Comparison of ENCODE assay signal across 23 cellular contexts in the genomic region with DNA sequence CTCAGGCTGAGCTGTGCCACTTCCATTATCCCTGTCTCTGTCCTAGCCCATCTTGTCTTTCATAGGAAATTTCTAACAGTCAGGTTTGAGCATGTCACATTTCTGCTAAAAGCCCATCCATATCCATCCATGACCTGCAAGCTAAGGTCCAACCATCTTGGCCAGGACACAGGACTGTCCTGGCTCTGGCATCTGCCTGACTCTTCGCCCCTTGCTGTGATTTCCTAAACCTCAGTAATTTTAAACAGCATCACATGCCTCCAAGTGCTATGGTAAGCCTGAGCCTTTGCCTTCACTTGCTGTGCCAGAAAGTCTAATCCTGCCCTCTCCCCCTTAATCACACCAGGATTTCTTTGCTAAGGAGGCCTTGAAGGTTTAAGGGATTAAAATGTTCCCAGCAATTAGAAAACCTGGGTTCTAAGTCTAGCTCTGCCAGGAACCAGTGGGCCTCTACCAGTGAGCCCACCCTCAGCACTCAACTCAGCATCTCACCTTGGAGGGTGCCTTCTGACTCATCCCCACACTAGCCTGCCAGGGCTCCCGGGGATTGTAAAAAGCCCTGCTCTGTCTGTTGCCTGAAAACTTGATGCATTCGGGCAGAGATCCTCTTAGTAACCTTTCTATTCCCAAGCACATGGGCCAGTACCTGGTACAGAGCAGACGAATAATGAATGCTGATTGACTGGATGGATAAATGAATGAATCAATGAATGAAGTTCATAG.
DNase-seq lines count a peak whose midpoint lies in the region; ATAC-seq and TF ChIP-seq lines count a peak whose summit lies in the region.
"Had no signal": no experiment of that assay in that cellular context is flagged by ENCODE, and none has a peak within 500 bp of the region (broad histone marks: within the 10 kb centered on the region; RNA-seq: fewer than 3 reads in every experiment).

No MANE protein-coding gene starts in this region.

- BruUV-seq in A673 (replicated peaks; lab: Mats Ljungman, UMichigan), result no TSS peak

- POLR2A ChIA-PET in A673 (lab: Charles Lee; ENCODE audit: low non-redundant PET), result no interaction called here
- POLR2A ChIA-PET in activated CD4-positive, alpha-beta T cell treated with anti-CD3 and anti-CD28 coated beads, Interleukin-2, amount 10 ng/mL, durations not matched to agents 7 days and 5 days (lab: Charles Lee), result no interaction called here

- H3K36me3 Mint-ChIP-seq in neural progenitor cell, result no peaks in the 10 kb centered on the region
- H3K36me3 Mint-ChIP-seq in activated CD4-positive, alpha-beta T cell treated with anti-CD3 and anti-CD28 coated beads, Interleukin-2, amount 10 ng/mL, durations not matched to agents 7 days and 5 days (ENCODE audit: low read depth), result no peaks in the 10 kb centered on the region
- H3K36me3 Mint-ChIP-seq: activated naive CD4-positive, alpha-beta T cell treated with anti-CD3 and anti-CD28 coated beads, Interleukin-2, amount 10 ng/mL, durations not matched to agents 7 days and 5 days; mesothelial cell of epicardium had no signal

- peaks cover 8% of the 10 kb centered on the region for H3K27me3 Mint-ChIP-seq in neural progenitor cell (ENCODE audit: insufficient read depth, low read depth)
- no peaks in the 10 kb centered on the region for H3K27me3 Mint-ChIP-seq in activated CD4-positive, alpha-beta T cell treated with anti-CD3 and anti-CD28 coated beads, Interleukin-2, amount 10 ng/mL, durations not matched to agents 7 days and 5 days

- H3K4me2 ChIP-seq in neural progenitor cell, result no peak overlapping the region
- H3K4me2 ChIP-seq: A549 had no signal

- no peaks in the 10 kb centered on the region for H3K27me3 ChIP-seq in A673 (replicated peaks; ENCODE audit: insufficient read depth, low read depth, low read length, poor library complexity)
- no peaks in the 10 kb centered on the region for H3K27me3 ChIP-seq in colonic mucosa
- H3K27me3 ChIP-seq in neural progenitor cell, result no peaks in the 10 kb centered on the region

- TF ChIP-seq CTCF in A673 (conservative IDR thresholded peaks at IDR 0.05; ENCODE audit: low read depth, low read length) (no peak), colonic mucosa (IDR thresholded peaks at IDR 0.05) (no peak), neural progenitor cell (IDR thresholded peaks at IDR 0.05) (no peak)

- H3K9me3 Mint-ChIP-seq in neural progenitor cell, result no peaks in the 10 kb centered on the region
- H3K9me3 Mint-ChIP-seq in activated CD4-positive, alpha-beta T cell treated with anti-CD3 and anti-CD28 coated beads, Interleukin-2, amount 10 ng/mL, durations not matched to agents 7 days and 5 days, result no peaks in the 10 kb centered on the region
- H3K9me3 Mint-ChIP-seq: activated naive CD4-positive, alpha-beta T cell treated with anti-CD3 and anti-CD28 coated beads, Interleukin-2, amount 10 ng/mL, durations not matched to agents 7 days and 5 days; activated T-cell treated with anti-CD3 and anti-CD28 coated beads, Interleukin-2, amount 50 U/mL, for 24 hours; mesothelial cell of epicardium had no signal

- H3K9ac ChIP-seq in colonic mucosa (ENCODE audit: low read depth in 2 of 2, low read length in 2 of 2) (no peak overlapping the region), neural progenitor cell (no peak overlapping the region)

- H3K9me3 ChIP-seq in A673 (ENCODE audit: low read depth, low read length, poor library complexity, severe bottlenecking) (no peaks in the 10 kb centered on the region), colonic mucosa (no peaks in the 10 kb centered on the region), neural progenitor cell (ENCODE audit: low read depth) (no peaks in the 10 kb centered on the region)
- H3K9me3 ChIP-seq: A549, neutrophil had no signal

- H3K27ac ChIP-seq in A673 (ENCODE audit: low read depth, low read length, poor library complexity, severe bottlenecking) (peak overlapping the region; percentile 64), colonic mucosa (peak overlapping the region; percentile 22), neural progenitor cell (no peak overlapping the region)
- H3K27ac ChIP-seq: A549, HL-60, neutrophil, SK-N-MC had no signal

- peaks cover 48% of the 10 kb centered on the region for H3K4me1 Mint-ChIP-seq in neural progenitor cell
- H3K4me1 Mint-ChIP-seq in activated CD4-positive, alpha-beta T cell treated with anti-CD3 and anti-CD28 coated beads, Interleukin-2, amount 10 ng/mL, durations not matched to agents 7 days and 5 days, result no peaks in the 10 kb centered on the region
- H3K4me1 Mint-ChIP-seq: activated naive CD4-positive, alpha-beta T cell treated with anti-CD3 and anti-CD28 coated beads, Interleukin-2, amount 10 ng/mL, durations not matched to agents 7 days and 5 days; mesothelial cell of epicardium had no signal

- peaks cover 39% of the 10 kb centered on the region for H3K4me1 ChIP-seq in A673 (ENCODE audit: insufficient read depth, low read length, poor library complexity, severe bottlenecking)
- H3K4me1 ChIP-seq in colonic mucosa, result no peaks in the 10 kb centered on the region
- H3K4me1 ChIP-seq in neural progenitor cell, result peaks cover 17% of the 10 kb centered on the region
- H3K4me1 ChIP-seq: A549 had no signal

- H3K36me3 ChIP-seq in A673 (ENCODE audit: insufficient read depth, low read length, poor library complexity, severe bottlenecking), result no peaks in the 10 kb centered on the region
- no peaks in the 10 kb centered on the region for H3K36me3 ChIP-seq in colonic mucosa
- H3K36me3 ChIP-seq in neural progenitor cell, result no peaks in the 10 kb centered on the region
- H3K36me3 ChIP-seq: neutrophil had no signal

- DNase-seq in A673 (ENCODE audit: low spot score) (peak; percentile 35), NCI-H446 treated with DMSO at 0.1 percent for 48 hours (lab: John Stamatoyannopoulos, UW) (peak; percentile 27), colonic mucosa (no peak), neural progenitor cell (ENCODE audit: low spot score) (peak; percentile 31), KG1 (lab: John Stamatoyannopoulos, UW) (no peak), iPS-NIHi11 (ENCODE audit: low spot score) (no peak)
- no peak for DNase-seq in activated CD4-positive, alpha-beta T cell treated with anti-CD3 and anti-CD28 coated beads, Interleukin-2, amount 10 ng/mL, durations not matched to agents 7 days and 5 days
- DNase-seq: activated CD4-positive, CD25-positive, alpha-beta regulatory T cell treated with anti-CD3 and anti-CD28 coated beads, Interleukin-2, amount 50 U/mL, for 72 hours; activated naive CD4-positive, alpha-beta T cell treated with anti-CD3 and anti-CD28 coated beads, Interleukin-2, amount 10 ng/mL, durations not matched to agents 7 days and 5 days; activated T-cell treated with anti-CD3 and anti-CD28 coated beads, Interleukin-2, amount 50 U/mL, for 24 hours; aorta; C1 segment of cervical spinal cord; cerebellar nuclear complex; effector CD4-positive, alpha-beta T cell; MM.1S; NCI-H226; stimulated activated CD4-positive, alpha-beta T cell treated with anti-CD3 and anti-CD28 coated beads, Interleukin-12 subunit alpha, Interleukin-12 subunit beta, amount 100 ng/mL, for 4 hours had no signal

- no peak overlapping the region for H3K27ac Mint-ChIP-seq in neural progenitor cell
- no peak overlapping the region for H3K27ac Mint-ChIP-seq in activated CD4-positive, alpha-beta T cell treated with anti-CD3 and anti-CD28 coated beads, Interleukin-2, amount 10 ng/mL, durations not matched to agents 7 days and 5 days
- H3K27ac Mint-ChIP-seq: activated naive CD4-positive, alpha-beta T cell treated with anti-CD3 and anti-CD28 coated beads, Interleukin-2, amount 10 ng/mL, durations not matched to agents 7 days and 5 days; activated T-cell treated with anti-CD3 and anti-CD28 coated beads, Interleukin-2, amount 50 U/mL, for 24 hours; mesothelial cell of epicardium had no signal

- H3K4me3 ChIP-seq in A673 (ENCODE audit: low read depth, low read length, poor library complexity, severe bottlenecking) (no peak overlapping the region), colonic mucosa (no peak overlapping the region), neural progenitor cell (no peak overlapping the region)
- H3K4me3 ChIP-seq: A549, SK-N-MC had no signal

- CTCF ChIA-PET in A673 (lab: Charles Lee), result no interaction called here
- CTCF ChIA-PET in activated CD4-positive, alpha-beta T cell treated with anti-CD3 and anti-CD28 coated beads, Interleukin-2, amount 10 ng/mL, durations not matched to agents 7 days and 5 days (lab: Charles Lee), result no interaction called here

- intact Hi-C loops in A673 (cut with micrococcal nuclease; ENCODE audit: unreplicated experiment) (no loop called here), colonic mucosa (cut with DNase I) (no loop called here)

- no peak for ATAC-seq in GM18868 (IDR thresholded peaks at IDR 0.05; ENCODE audit: unreplicated experiment)
- ATAC-seq: A549 had no signal

- no peak overlapping the region for H2AFZ ChIP-seq in neural progenitor cell (replicated peaks)

- no peak overlapping the region for H3K4me3 Mint-ChIP-seq in neural progenitor cell
- no peak overlapping the region for H3K4me3 Mint-ChIP-seq in activated CD4-positive, alpha-beta T cell treated with anti-CD3 and anti-CD28 coated beads, Interleukin-2, amount 10 ng/mL, durations not matched to agents 7 days and 5 days
- H3K4me3 Mint-ChIP-seq: activated naive CD4-positive, alpha-beta T cell treated with anti-CD3 and anti-CD28 coated beads, Interleukin-2, amount 10 ng/mL, durations not matched to agents 7 days and 5 days; activated T-cell treated with anti-CD3 and anti-CD28 coated beads, Interleukin-2, amount 50 U/mL, for 24 hours; mesothelial cell of epicardium had no signal

- H3K79me2 ChIP-seq in neural progenitor cell (ENCODE audit: low read depth), result no peaks in the 10 kb centered on the region

- peaks cover 7% of the 10 kb centered on the region for H3F3A ChIP-seq in neural progenitor cell (ENCODE audit: low read depth)

- no peaks in the 10 kb centered on the region for H4K20me1 ChIP-seq in neural progenitor cell (ENCODE audit: low read depth)

Comparison
In these comparisons a context has a peak if more than half of its experiments do, and no peak if none do; other contexts are left out.
1. DNase-seq: peak in A673 (single experiment), NCI-H446 treated with DMSO at 0.1 percent for 48 hours (single experiment) and neural progenitor cell (single experiment); none in colonic mucosa (single experiment), KG1 (single experiment), activated CD4-positive, alpha-beta T cell treated with anti-CD3 and anti-CD28 coated beads, Interleukin-2, amount 10 ng/mL, durations not matched to agents 7 days and 5 days (single experiment) and iPS-NIHi11 (single experiment).